23 cellular contexts compared by ENCODE assay signal in genomic region chr7:91912500-91912899, GRCh38. TPM values are rescaled to one million over a fixed set of nuclear protein-coding genes. Genes with fewer than 3 reads are reported as not detected.
DNase-seq lines count a peak whose midpoint lies in the region; ATAC-seq and TF ChIP-seq lines count a peak whose summit lies in the region.
"Had no signal": no experiment of that assay in that cellular context is flagged by ENCODE, and none has a peak within 500 bp of the region (broad histone marks: within the 10 kb centered on the region; RNA-seq: fewer than 3 reads in every experiment).

No MANE protein-coding gene starts in this region.

- H3K79me2 ChIP-seq in osteoblast (ENCODE audit: insufficient read depth, low read length): no peaks in the 10 kb centered on the region

- no peaks in the 10 kb centered on the region for H3K9me3 ChIP-seq in SK-N-MC (ENCODE audit: low read depth, low read length)
- no peaks in the 10 kb centered on the region for H3K9me3 ChIP-seq in osteoblast (ENCODE audit: low read depth, low read length)
- H3K9me3 ChIP-seq: thyroid gland had no signal

- H3K27ac Mint-ChIP-seq in HFFc6: no peak overlapping the region
- H3K27ac Mint-ChIP-seq in activated T-cell treated with anti-CD3 and anti-CD28 coated beads, Interleukin-2, amount 50 U/mL, for 24 hours: no peak overlapping the region
- H3K27ac Mint-ChIP-seq: CD8-positive, alpha-beta memory T cell; IgD-negative memory B cell; stimulated activated naive CD8-positive, alpha-beta T cell treated with anti-CD3 and anti-CD28 coated beads, Interleukin-15, Interleukin-2, amounts not matched to agents 100 ng/mL and 50 ng/mL, for 24 hours had no signal

- H3K27ac ChIP-seq in SK-N-MC: peak overlapping the region; percentile 55
- H3K27ac ChIP-seq in osteoblast (ENCODE audit: low read depth, low read length): no peak overlapping the region
- H3K27ac ChIP-seq: epithelial cell of prostate, thyroid gland had no signal

- H3K4me3 Mint-ChIP-seq in HFFc6: no peak overlapping the region
- no peak overlapping the region for H3K4me3 Mint-ChIP-seq in activated T-cell treated with anti-CD3 and anti-CD28 coated beads, Interleukin-2, amount 50 U/mL, for 24 hours
- H3K4me3 Mint-ChIP-seq: CD8-positive, alpha-beta memory T cell; IgD-negative memory B cell; stimulated activated naive CD8-positive, alpha-beta T cell treated with anti-CD3 and anti-CD28 coated beads, Interleukin-15, Interleukin-2, amounts not matched to agents 100 ng/mL and 50 ng/mL, for 24 hours had no signal

- no peak for TF ChIP-seq CTCF in HFFc6 (IDR thresholded peaks at IDR 0.05)
- no peak for TF ChIP-seq CTCF in fibroblast of mammary gland (conservative IDR thresholded peaks at IDR 0.05; ENCODE audit: control insufficient read depth, insufficient read depth, low read depth, low read length)
- TF ChIP-seq CTCF in osteoblast (IDR thresholded peaks at IDR 0.05; ENCODE audit: extremely low read depth, low read depth, low read length): no peak

- no peak for ATAC-seq in HG02885 (IDR thresholded peaks at IDR 0.05; ENCODE audit: poor library complexity, unreplicated experiment)

- H3K4me1 Mint-ChIP-seq in HFFc6 (ENCODE audit: low read depth): peaks cover 8% of the 10 kb centered on the region; the same call in 1 of the 2 replicates
- H3K4me1 Mint-ChIP-seq in activated T-cell treated with anti-CD3 and anti-CD28 coated beads, Interleukin-2, amount 50 U/mL, for 24 hours (ENCODE audit: low read depth): peaks cover 4% of the 10 kb centered on the region

- DNase-seq in HFFc6 (peak; percentile 32), SK-N-MC (ENCODE audit: low read depth, low spot score) (peak; percentile 62), fibroblast of mammary gland (ENCODE audit: low read depth) (peak; percentile 38), osteoblast (ENCODE audit: insufficient read length, low spot score, missing footprints) (no peak), C1 segment of cervical spinal cord (lab: John Stamatoyannopoulos, UW) (no peak), NCI-H524 (lab: John Stamatoyannopoulos, UW) (no peak)
- no peak for DNase-seq in activated T-cell treated with anti-CD3 and anti-CD28 coated beads, Interleukin-2, amount 50 U/mL, for 24 hours
- DNase-seq: activated CD4-positive, CD25-positive, alpha-beta regulatory T cell treated with anti-CD3 and anti-CD28 coated beads, Interleukin-2, amount 50 U/mL, for 72 hours; activated naive CD4-positive, alpha-beta T cell; activated T-cell treated with anti-CD3 and anti-CD28 coated beads, Interleukin-2, amount 50 U/mL, for 1 hour; amygdala; CD8-positive, alpha-beta memory T cell; DMS53; NCI-H1694; occipital lobe; retina; stimulated activated CD4-positive, alpha-beta T cell treated with anti-CD3 and anti-CD28 coated beads, Interleukin-4, amount 100 ng/mL, for 4 hours; SW 1271; thyroid gland had no signal

- peaks cover 5% of the 10 kb centered on the region for H3K27me3 Mint-ChIP-seq in HFFc6 (ENCODE audit: insufficient read depth)
- peaks cover 5% of the 10 kb centered on the region for H3K27me3 Mint-ChIP-seq in activated T-cell treated with anti-CD3 and anti-CD28 coated beads, Interleukin-2, amount 50 U/mL, for 24 hours
- H3K27me3 Mint-ChIP-seq: IgD-negative memory B cell had no signal

- no peaks in the 10 kb centered on the region for H4K20me1 ChIP-seq in osteoblast (ENCODE audit: insufficient read depth, low read length)

- H3K4me1 ChIP-seq in osteoblast (ENCODE audit: insufficient read depth, low read length): peaks cover 39% of the 10 kb centered on the region
- H3K4me1 ChIP-seq: thyroid gland had no signal

- H2AFZ ChIP-seq in osteoblast (ENCODE audit: low read length): peak overlapping the region; percentile 1

- H3K4me3 ChIP-seq in SK-N-MC (peak overlapping the region; percentile 10; the same call in 1 of the 2 replicates), fibroblast of mammary gland (ENCODE audit: control insufficient read depth, low read depth, low read length) (no peak overlapping the region), osteoblast (ENCODE audit: insufficient read depth, low read length) (no peak overlapping the region)
- H3K4me3 ChIP-seq: thyroid gland had no signal

- no peaks in the 10 kb centered on the region for H3K27me3 ChIP-seq in osteoblast (ENCODE audit: insufficient read depth, low read length)
- H3K27me3 ChIP-seq: thyroid gland had no signal

- H3K9me3 Mint-ChIP-seq in HFFc6: peaks cover under 1% of the 10 kb centered on the region; the same call in 1 of the 2 replicates
- no peaks in the 10 kb centered on the region for H3K9me3 Mint-ChIP-seq in activated T-cell treated with anti-CD3 and anti-CD28 coated beads, Interleukin-2, amount 50 U/mL, for 24 hours
- H3K9me3 Mint-ChIP-seq: stimulated activated naive CD8-positive, alpha-beta T cell treated with anti-CD3 and anti-CD28 coated beads, Interleukin-15, Interleukin-2, amounts not matched to agents 100 ng/mL and 50 ng/mL, for 24 hours had no signal

- H3K36me3 ChIP-seq in SK-N-MC (ENCODE audit: insufficient read depth, low read length): no peaks in the 10 kb centered on the region
- no peaks in the 10 kb centered on the region for H3K36me3 ChIP-seq in osteoblast (ENCODE audit: insufficient read depth, low read length)
- H3K36me3 ChIP-seq: thyroid gland had no signal

- H3K4me2 ChIP-seq in osteoblast (ENCODE audit: insufficient read depth, low read length): peak overlapping the region; percentile 86

- H3K36me3 Mint-ChIP-seq in HFFc6 (ENCODE audit: low read depth): peaks cover under 1% of the 10 kb centered on the region; the same call in 1 of the 2 replicates
- H3K36me3 Mint-ChIP-seq in activated T-cell treated with anti-CD3 and anti-CD28 coated beads, Interleukin-2, amount 50 U/mL, for 24 hours (ENCODE audit: low read depth): no peaks in the 10 kb centered on the region
- H3K36me3 Mint-ChIP-seq: IgD-negative memory B cell had no signal

- peak overlapping the region; percentile 8 for H3K9ac ChIP-seq in SK-N-MC (ENCODE audit: insufficient read length)

RNA-seq across cellular contexts. Expression of gene AKAP9, which starts 28.2 kb away (rescaled TPM):
- 10 to 100 TPM; 24.6 to 30.4 (median 26.4) TPM for total RNA-seq in HFFc6 (2021; fragmentation: NEBNext Ultra II Directional; extraction: Animal tissue kit (Norgen Biotek cat#: 25700))
- 56.5 and 60.7 TPM in 2 replicates for total RNA-seq in osteoblast

RNA-seq across cellular contexts. Expression of gene MTERF1, which starts 32.0 kb away (rescaled TPM):
- total RNA-seq in HFFc6 (2021; fragmentation: NEBNext Ultra II Directional; extraction: Animal tissue kit (Norgen Biotek cat#: 25700)): 10 to 100 TPM in 1 of 6 experiments, 1 to 10 TPM in 5; 7.4 to 10.2 (median 9.2) TPM
- 13.0 and 13.6 TPM in 2 replicates for total RNA-seq in osteoblast

Comparison
In these comparisons a context has a peak if more than half of its experiments do, and no peak if none do; other contexts are left out.
1. DNase-seq: peak in HFFc6 (single experiment), SK-N-MC (single experiment) and fibroblast of mammary gland (single experiment); none in osteoblast (single experiment), activated T-cell treated with anti-CD3 and anti-CD28 coated beads, Interleukin-2, amount 50 U/mL, for 24 hours (single experiment), C1 segment of cervical spinal cord (0 of 14) and NCI-H524 (0 of 2).